In genomic region chr17:48483471-48484131, GRCh38 we compare ENCODE assay signal across 8 cellular contexts. TPM values are rescaled to one million over a fixed set of nuclear protein-coding genes. Genes with fewer than 3 reads are reported as not detected.
A peak's percentile ranks its signal among the peaks of the same experiment; 100 is the strongest.
DNase-seq lines count a peak whose midpoint lies in the region; ATAC-seq, FAIRE-seq and TF ChIP-seq lines count a peak whose summit lies in the region.

No MANE protein-coding gene starts in this region.

- TF ChIP-seq POLR2A in heart left ventricle (IDR thresholded peaks at IDR 0.05), result no peak

- peaks cover 0 to 60% (median 10%) of the 10 kb centered on the region in 9 donors for H3K27me3 ChIP-seq in heart left ventricle
- H3K27me3 ChIP-seq in right cardiac atrium (ENCODE audit: control insufficient read depth, insufficient read depth), result no peaks in the 10 kb centered on the region
- H3K27me3 ChIP-seq in ascending aorta, result no peaks in the 10 kb centered on the region

- H3K9me3 ChIP-seq in heart left ventricle, result no peaks in the 10 kb centered on the region
- H3K9me3 ChIP-seq in right cardiac atrium (ENCODE audit: control insufficient read depth, low read length), result no peaks in the 10 kb centered on the region
- H3K9me3 ChIP-seq in ascending aorta, result no peaks in the 10 kb centered on the region

- H3K4me3 ChIP-seq in heart left ventricle (no peak overlapping the region), right cardiac atrium (ENCODE audit: low read length) (no peak overlapping the region), ascending aorta (no peak overlapping the region)

- peaks cover 0 to 7% (median 0%) of the 10 kb centered on the region in 12 donors for H3K4me1 ChIP-seq in heart left ventricle
- H3K4me1 ChIP-seq in right cardiac atrium (ENCODE audit: control insufficient read depth, insufficient read depth, low read length), result no peaks in the 10 kb centered on the region
- no peaks in the 10 kb centered on the region for H3K4me1 ChIP-seq in ascending aorta

- ATAC-seq in heart left ventricle (peak in 3 of 4 donors; percentile 56 to 68 (median 67)), right cardiac atrium (no peak), GM21367 (IDR thresholded peaks at IDR 0.05; ENCODE audit: unreplicated experiment) (no peak)

- DNase-seq in heart left ventricle (peak in 2 of 5 donors; percentile 27 to 31), right cardiac atrium (no peak), RCC 7860 (ENCODE audit: low spot score) (peak; percentile 99), brain pericyte (ENCODE audit: low read depth, low spot score) (peak; percentile 10), renal cortical epithelial cell (ENCODE audit: low read depth) (peak; percentile 98), ascending aorta (ENCODE audit: low spot score in 2 of 2) (no peak), Ammon's horn (ENCODE audit: low spot score) (no peak)

- WGBS in heart left ventricle, 4 donors, result 24 to 38% (median 26%) methylated on average over 6 of the region's 6 CpGs
- 28% methylated on average over 6 of the region's 6 CpGs for WGBS in right cardiac atrium

- intact Hi-C loops in heart left ventricle (cut with DNase I) (no loop called here), right cardiac atrium (cut with DNase I) (no loop called here), ascending aorta (cut with DNase I) (no loop called here)

- TF ChIP-seq CTCF in heart left ventricle (IDR thresholded peaks at IDR 0.05), result no peak
- TF ChIP-seq CTCF in ascending aorta (IDR thresholded peaks at IDR 0.05), result no peak

- peak; percentile 98 for FAIRE-seq in RCC 7860 (lab: Jason Lieb, UNC)

- H3K36me3 ChIP-seq in heart left ventricle (no peaks in the 10 kb centered on the region), ascending aorta (no peaks in the 10 kb centered on the region)

- H3K27ac ChIP-seq in heart left ventricle (no peak overlapping the region), right cardiac atrium (ENCODE audit: low read length) (no peak overlapping the region), ascending aorta (no peak overlapping the region)

RNA-seq across cellular contexts. Expression of gene HOXB1, which starts 47.2 kb away (rescaled TPM):
- total RNA-seq in heart left ventricle (not detected), right cardiac atrium (not detected), renal cortical epithelial cell (not detected in 2 replicates), ascending aorta (not detected)
- polyA plus RNA-seq in heart left ventricle (not detected), right cardiac atrium (not detected)

RNA-seq across cellular contexts. Expression of gene SKAP1, which starts 53.6 kb away (rescaled TPM):
- total RNA-seq in heart left ventricle (1 to 10 TPM in 2 of 9 donors, under 1 TPM in 1, not detected in 6; 0.31 to 5.3 (median 1.2) TPM), right cardiac atrium (under 1 TPM in 3 of 4 donors, not detected in 1; 0.38 to 0.77 (median 0.54) TPM), renal cortical epithelial cell (11.9 and 15.6 TPM in 2 replicates), ascending aorta (not detected)
- polyA plus RNA-seq in heart left ventricle (under 1 TPM; 0.25 to 0.38 TPM), right cardiac atrium (0.54 TPM)

Comparison
In these comparisons a context has a peak if more than half of its experiments do, and no peak if none do; other contexts are left out.
1. ATAC-seq: peak in heart left ventricle (3 of 4); none in right cardiac atrium (0 of 2) and GM21367 (single experiment).
2. DNase-seq: peak in RCC 7860 (single experiment), brain pericyte (single experiment) and renal cortical epithelial cell (single experiment); none in right cardiac atrium (0 of 3), ascending aorta (0 of 2) and Ammon's horn (single experiment).